In genomic region chr7:148108381-148108780, GRCh38 we compare ENCODE assay signal across 22 cellular contexts.
"Had no signal": no experiment of that assay in that cellular context is flagged by ENCODE, and none has a peak within 500 bp of the region (broad histone marks: within the 10 kb centered on the region; RNA-seq: fewer than 3 reads in every experiment).

No MANE protein-coding gene starts in this region.

- H3K9me3 ChIP-seq: body of pancreas, lower lobe of right lung, spleen, thoracic aorta, upper lobe of left lung had no signal

- DNase-seq: activated CD4-positive, alpha-beta T cell treated with anti-CD3 and anti-CD28 coated beads, Interleukin-2, amount 50 U/mL, for 1 hour; activated CD4-positive, CD25-positive, alpha-beta regulatory T cell treated with anti-CD3 and anti-CD28 coated beads, Interleukin-2, amount 50 U/mL, for 72 hours; activated CD8-positive, alpha-beta memory T cell treated with anti-CD3 and anti-CD28 coated beads, Interleukin-2, amount 50 U/mL, for 4 hours; activated T-cell treated with anti-CD3 and anti-CD28 coated beads, Interleukin-2, amount 50 U/mL, for 4 hours; amniotic stem cell; body of pancreas; central memory CD4-positive, alpha-beta T cell; dorsolateral prefrontal cortex; foreskin fibroblast; left cardiac atrium; lower lobe of right lung; naive thymus-derived CD8-positive, alpha-beta T cell; occipital lobe; retina; spleen; stimulated activated CD4-positive, alpha-beta T cell treated with anti-CD3 and anti-CD28 coated beads, Interleukin-4, amount 100 ng/mL, for 4 hours; T-helper 1 cell; upper lobe of left lung had no signal

- H3K4me3 ChIP-seq: body of pancreas, dorsolateral prefrontal cortex, lower lobe of right lung, spleen, thoracic aorta, upper lobe of left lung had no signal

- H3K27ac ChIP-seq: body of pancreas, epithelial cell of prostate, lower lobe of right lung, spleen, thoracic aorta, upper lobe of left lung had no signal

- H3K27me3 ChIP-seq: body of pancreas, dorsolateral prefrontal cortex, spleen, upper lobe of left lung had no signal

- H3K4me1 ChIP-seq: body of pancreas, lower lobe of right lung, spleen, upper lobe of left lung had no signal

- H3K36me3 Mint-ChIP-seq: activated naive CD4-positive, alpha-beta T cell treated with anti-CD3 and anti-CD28 coated beads, Interleukin-2, amount 50 U/mL, for 24 hours; naive thymus-derived CD8-positive, alpha-beta T cell; stimulated activated memory B cell treated with anti-CD40 and anti-IgM and Interleukin-4, amounts not matched to agents 10 μg/mL and 1 μg/mL and 100 μg/mL, for 72 hours had no signal

- H3K36me3 ChIP-seq: lower lobe of right lung, spleen, thoracic aorta, upper lobe of left lung had no signal

- H3K4me3 Mint-ChIP-seq: activated naive CD4-positive, alpha-beta T cell treated with anti-CD3 and anti-CD28 coated beads, Interleukin-2, amount 50 U/mL, for 24 hours; activated T-cell treated with anti-CD3 and anti-CD28 coated beads, Interleukin-2, amount 50 U/mL, for 4 hours; naive thymus-derived CD8-positive, alpha-beta T cell; stimulated activated memory B cell treated with anti-CD40 and anti-IgM and Interleukin-4, amounts not matched to agents 10 μg/mL and 1 μg/mL and 100 μg/mL, for 72 hours had no signal

- H3K27ac Mint-ChIP-seq: activated naive CD4-positive, alpha-beta T cell treated with anti-CD3 and anti-CD28 coated beads, Interleukin-2, amount 50 U/mL, for 24 hours; naive thymus-derived CD8-positive, alpha-beta T cell; stimulated activated memory B cell treated with anti-CD40 and anti-IgM and Interleukin-4, amounts not matched to agents 10 μg/mL and 1 μg/mL and 100 μg/mL, for 72 hours had no signal

- H3K9me3 Mint-ChIP-seq: activated naive CD4-positive, alpha-beta T cell treated with anti-CD3 and anti-CD28 coated beads, Interleukin-2, amount 50 U/mL, for 24 hours; activated T-cell treated with anti-CD3 and anti-CD28 coated beads, Interleukin-2, amount 50 U/mL, for 4 hours; naive thymus-derived CD8-positive, alpha-beta T cell; stimulated activated memory B cell treated with anti-CD40 and anti-IgM and Interleukin-4, amounts not matched to agents 10 μg/mL and 1 μg/mL and 100 μg/mL, for 72 hours had no signal

- H3K4me1 Mint-ChIP-seq: activated naive CD4-positive, alpha-beta T cell treated with anti-CD3 and anti-CD28 coated beads, Interleukin-2, amount 50 U/mL, for 24 hours; naive thymus-derived CD8-positive, alpha-beta T cell; stimulated activated memory B cell treated with anti-CD40 and anti-IgM and Interleukin-4, amounts not matched to agents 10 μg/mL and 1 μg/mL and 100 μg/mL, for 72 hours had no signal
